In the genomic region with DNA sequence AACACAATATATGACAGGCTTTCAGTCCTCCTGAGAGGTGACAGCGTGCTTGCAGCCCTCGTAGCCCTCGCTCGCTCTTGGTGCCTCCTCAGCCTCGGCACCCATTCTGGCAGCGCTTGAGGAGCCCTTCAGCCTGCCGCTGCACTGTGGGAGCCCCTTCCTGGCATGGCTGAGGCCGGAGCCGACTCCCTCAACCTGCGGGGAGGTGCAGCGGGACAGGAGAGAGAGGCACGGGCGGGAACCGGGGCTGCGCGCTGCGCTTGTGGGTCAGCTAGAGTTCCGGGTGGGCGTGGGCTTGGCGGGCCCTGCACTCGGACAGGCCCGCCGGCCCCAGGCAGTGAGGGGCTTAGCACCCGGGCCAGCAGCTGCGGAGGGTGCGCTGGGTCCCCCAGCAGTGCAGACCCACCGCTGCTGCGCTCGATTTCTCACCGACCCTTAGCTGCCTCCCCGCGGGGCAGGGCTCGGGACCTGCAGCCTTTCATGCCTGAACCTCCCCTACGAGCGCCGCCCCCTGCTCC, we compare ENCODE assay signal across 8 cellular contexts.
"Had no signal": no experiment of that assay in that cellular context is flagged by ENCODE, and none has a peak within 500 bp of the region (broad histone marks: within the 10 kb centered on the region; RNA-seq: fewer than 3 reads in every experiment).

No MANE protein-coding gene starts in this region.

- H2AFZ ChIP-seq: GM23248, GM23338 had no signal

- H3K9me3 Mint-ChIP-seq: HFFc6 had no signal

- H3K36me3 ChIP-seq: HAP-1 had no signal

- H3K9ac ChIP-seq: GM23248 had no signal

- H3K27ac ChIP-seq: GM23248 had no signal

- H3K4me2 ChIP-seq: GM23338 had no signal

- H3K4me3 ChIP-seq: GM23248, GM23338, HAP-1 had no signal

- H3K4me1 ChIP-seq: HAP-1 had no signal

- H3K9me3 ChIP-seq: HAP-1 had no signal

- DNase-seq: GM23248, GOT3, H7, H9, HCEC 1CT, HFFc6 had no signal

- H3K27ac Mint-ChIP-seq: GM23338, H9, HFFc6 had no signal

- H3K4me3 Mint-ChIP-seq: GM23338, H9, HFFc6 had no signal
